Comparison of ENCODE assay signal across 8 cellular contexts in the genomic region with DNA sequence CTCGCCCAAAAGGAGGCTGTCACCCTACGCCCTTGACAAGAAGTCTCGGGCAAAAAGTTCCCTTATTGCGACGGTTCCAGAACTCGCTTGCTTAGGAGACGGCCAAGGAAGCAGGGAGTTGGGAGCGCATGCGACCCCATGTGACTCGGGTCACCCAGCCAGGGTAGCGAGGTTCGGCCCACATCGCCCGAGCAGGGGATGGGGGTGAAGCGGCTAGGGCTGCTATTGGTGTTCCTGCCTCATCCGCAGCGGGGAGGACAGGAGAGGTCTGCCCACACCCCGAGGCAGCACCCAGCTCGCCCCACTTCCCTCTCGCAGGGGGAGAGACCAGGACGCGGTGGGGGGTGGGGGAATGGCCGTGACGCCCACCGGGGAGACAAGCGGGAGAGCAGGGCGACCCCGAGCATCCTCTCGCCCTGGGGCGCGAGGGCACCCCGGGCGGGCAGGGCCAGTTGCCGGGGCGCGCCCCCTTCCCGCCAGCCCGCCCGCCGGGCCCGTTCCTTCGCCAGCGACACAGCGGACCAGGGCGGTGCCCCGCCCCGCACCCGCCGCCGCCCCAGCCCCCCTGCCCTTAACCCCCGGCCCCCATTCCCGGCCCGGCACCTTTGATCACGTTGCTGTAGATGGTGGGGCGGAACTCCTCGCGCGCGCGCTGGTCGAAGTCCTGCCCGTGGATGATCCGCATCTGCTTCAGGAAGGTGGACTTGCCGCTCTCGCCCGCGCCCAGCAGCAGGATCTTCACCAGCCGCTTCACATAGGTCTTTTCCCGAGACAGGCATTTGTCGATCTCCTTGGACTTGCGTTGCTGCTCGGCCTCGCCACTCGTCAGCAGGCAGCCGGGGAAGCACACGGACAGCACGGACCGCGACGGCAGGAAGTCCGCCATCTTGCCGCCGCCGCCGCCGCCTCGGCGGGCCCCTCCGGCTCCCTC. TPM values are rescaled to one million over a fixed set of nuclear protein-coding genes. Genes with fewer than 3 reads are reported as not detected.
DNase-seq lines count a peak whose midpoint lies in the region; ATAC-seq and TF ChIP-seq lines count a peak whose summit lies in the region.

No MANE protein-coding gene starts in this region.

- peak overlapping the region; percentile 99 for H3K9ac ChIP-seq in IMR-90 (ENCODE audit: low read depth, low read length)

- peak overlapping the region; percentile 96 for H2BK120ac ChIP-seq in IMR-90 (ENCODE audit: low read depth, low read length)

- peak overlapping the region; percentile 100 for H3K27ac ChIP-seq in IMR-90 (ENCODE audit: insufficient read depth, low read length)
- H3K27ac ChIP-seq in cingulate gyrus (ENCODE audit: low read depth, low read length), result peak overlapping the region; percentile 98

- H4K5ac ChIP-seq in IMR-90 (ENCODE audit: low read depth, low read length), result peak overlapping the region; percentile 97

- peak; percentile 26 for ATAC-seq in GM21447 (IDR thresholded peaks at IDR 0.05; ENCODE audit: unreplicated experiment)
- peak; percentile 38 for ATAC-seq in IMR-90 (ENCODE audit: low read depth)

- H3K56ac ChIP-seq in IMR-90 (ENCODE audit: extremely low read depth, insufficient read depth, low read length), result peak overlapping the region; percentile 99

- peak overlapping the region; percentile 95 for H2AFZ ChIP-seq in IMR-90 (replicated peaks; ENCODE audit: low read length, poor library complexity)

- peaks cover 18% of the 10 kb centered on the region for H4K20me1 ChIP-seq in IMR-90 (ENCODE audit: insufficient read depth, low read length)

- H3K4me3 ChIP-seq in IMR-90 (ENCODE audit: insufficient read depth, low read depth, low read length), result peak overlapping the region; percentile 91

- TF ChIP-seq POLR2A in IMR-90 (IDR thresholded peaks at IDR 0.05; ENCODE audit: low read depth, low read length), result no peak

- peak overlapping the region; percentile 98 for H4K91ac ChIP-seq in IMR-90 (ENCODE audit: insufficient read depth, low read depth, low read length)

- POLR2A ChIA-PET in IMR-90 (lab: Charles Lee; ENCODE audit: unreplicated experiment), result interaction anchor here (0.5 to 1.0 kb wide), 11 partner anchors 8 to 1289 kb away, joined by 3 to 20 read pairs (median 5); no protein-coding TSS in a partner anchor

- peak overlapping the region; percentile 99 for H2AK9ac ChIP-seq in IMR-90 (replicated peaks; ENCODE audit: low read depth, low read length, poor library complexity)

- CTCF ChIA-PET in IMR-90 (lab: Yijun Ruan, JAX), result interaction anchor here (1.0 kb wide), 1 partner anchor 45 kb away, joined by 4 read pairs; no protein-coding TSS in a partner anchor

- H3K9me3 ChIP-seq in IMR-90 (ENCODE audit: control insufficient read depth, insufficient read depth, low read length), result no peaks in the 10 kb centered on the region

- H3K4me1 ChIP-seq in IMR-90 (ENCODE audit: control insufficient read depth, insufficient read depth, low read length), result peaks cover 2% of the 10 kb centered on the region; the same call in 1 of the 2 replicates

- BruUV-seq in IMR-90 (replicated peaks; lab: Mats Ljungman, UMichigan), result no TSS peak

- no peak; the same call in 1 of the 2 replicates for TF ChIP-seq RAD21 in IMR-90 (IDR thresholded peaks at IDR 0.05; ENCODE audit: low read length)

- intact Hi-C loops in IMR-90 (cut with micrococcal nuclease), result loop anchor here (1.0 to 5.0 kb wide), 3 partner anchors 44 to 139 kb away; no protein-coding TSS in a partner anchor

- peak overlapping the region; percentile 95 for H2AK5ac ChIP-seq in IMR-90 (ENCODE audit: low read depth, low read length)

- DNase-seq in DMS53 treated with DMSO at 0.1 percent for 48 hours (lab: John Stamatoyannopoulos, UW; ENCODE audit: unreplicated experiment) (peak; percentile 49), IMR-90 (peak; percentile 22), left kidney (ENCODE audit: low read depth, low spot score) (peak; percentile 75), DMS114 treated with DMSO at 0.1 percent for 48 hours (lab: John Stamatoyannopoulos, UW; ENCODE audit: unreplicated experiment) (no peak)
- peak; percentile 31 for DNase-seq in activated CD4-positive, alpha-beta T cell treated with anti-CD3 and anti-CD28 coated beads for 1 hour
- DNase-seq in stimulated activated CD4-positive, alpha-beta T cell treated with anti-CD3 and anti-CD28 coated beads, Interleukin-1b, Interleukin-23, amount 100 ng/mL, for 48 hours, result peak; percentile 54

- H2BK15ac ChIP-seq in IMR-90 (ENCODE audit: low read depth, low read length), result peak overlapping the region; percentile 79; the same call in 1 of the 3 replicates

- peak overlapping the region; percentile 99 for H3K4ac ChIP-seq in IMR-90 (ENCODE audit: low read depth, low read length)

- no peaks in the 10 kb centered on the region for H3K27me3 ChIP-seq in IMR-90 (ENCODE audit: control insufficient read depth, insufficient read depth, low read length)

- H4K8ac ChIP-seq in IMR-90 (ENCODE audit: low read depth in 2 of 2, low read length in 2 of 2), result peak overlapping the region; percentile 95 to 98

- peak overlapping the region; percentile 95 for H2BK5ac ChIP-seq in IMR-90 (ENCODE audit: low read depth, low read length, poor library complexity, severe bottlenecking)

- WGBS in IMR-90 (ENCODE audit: extremely low coverage in 2 of 2, insufficient read length in 1 of 2), 2 experiments, result 0% methylated on average over 38 of the region's 89 CpGs; no CpG with 5 or more reads in 1 of the 2 experiments

- H3K4me2 ChIP-seq in IMR-90 (ENCODE audit: low read depth, low read length), result peak overlapping the region; percentile 100

- H3K79me1 ChIP-seq in IMR-90 (ENCODE audit: low read depth in 1 of 2, low read length in 2 of 2), result peaks cover 0 to 37% of the 10 kb centered on the region in 2 experiments; a peak in 2 of 4 replicates

- in situ Hi-C loops in IMR-90 (cut with MboI; ENCODE audit: low sequenced_read_pairs), result no loop called here

- peak overlapping the region; percentile 100 for H3K14ac ChIP-seq in IMR-90 (replicated peaks; ENCODE audit: low read depth, low read length)

- H3K23ac ChIP-seq in IMR-90 (ENCODE audit: low read depth, low read length), result peak overlapping the region; percentile 99

- dilution Hi-C loops in IMR-90 (cut with HindIII; ENCODE audit: low sequenced_read_pairs, unreplicated experiment), result no loop called here

- no peak for TF ChIP-seq CTCF in IMR-90 (conservative IDR thresholded peaks at IDR 0.05; ENCODE audit: low read depth, low read length)

- H3K9me1 ChIP-seq in IMR-90 (ENCODE audit: insufficient read depth, low read length), result no peaks in the 10 kb centered on the region; the same call in 1 of the 2 replicates

- H3K36me3 ChIP-seq in IMR-90 (ENCODE audit: control insufficient read depth, insufficient read depth, low read length), result peaks cover 16% of the 10 kb centered on the region

- peak overlapping the region; percentile 8; the same call in 1 of the 2 replicates for H2BK20ac ChIP-seq in IMR-90 (ENCODE audit: low read depth, low read length)

- H3K18ac ChIP-seq in IMR-90 (ENCODE audit: low read depth, low read length), result peak overlapping the region; percentile 98

TF ChIP-seq in IMR-90, 13 proteins besides CTCF, POLR2A, EP300 and RAD21:
- TF ChIP-seq, protein P1, sequence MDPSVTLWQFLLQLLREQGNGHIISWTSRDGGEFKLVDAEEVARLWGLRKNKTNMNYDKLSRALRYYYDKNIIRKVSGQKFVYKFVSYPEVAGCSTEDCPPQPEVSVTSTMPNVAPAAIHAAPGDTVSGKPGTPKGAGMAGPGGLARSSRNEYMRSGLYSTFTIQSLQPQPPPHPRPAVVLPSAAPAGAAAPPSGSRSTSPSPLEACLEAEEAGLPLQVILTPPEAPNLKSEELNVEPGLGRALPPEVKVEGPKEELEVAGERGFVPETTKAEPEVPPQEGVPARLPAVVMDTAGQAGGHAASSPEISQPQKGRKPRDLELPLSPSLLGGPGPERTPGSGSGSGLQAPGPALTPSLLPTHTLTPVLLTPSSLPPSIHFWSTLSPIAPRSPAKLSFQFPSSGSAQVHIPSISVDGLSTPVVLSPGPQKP (IDR thresholded peaks at IDR 0.05; ENCODE audit: borderline replicate concordance, low read depth, low read length), result no peak
- peak; percentile 63; the same call in 1 of the 2 replicates for TF ChIP-seq USF2 (IDR thresholded peaks at IDR 0.05; ENCODE audit: low read depth, low read length)
- peak; percentile 10; the same call in 1 of the 2 replicates for TF ChIP-seq MXI1 (IDR thresholded peaks at IDR 0.05; ENCODE audit: borderline replicate concordance, low read depth, low read length)
- no peak for TF ChIP-seq FOS (IDR thresholded peaks at IDR 0.05; ENCODE audit: low read depth, low read length)
- TF ChIP-seq MAFK (IDR thresholded peaks at IDR 0.05; ENCODE audit: low read depth, low read length), result no peak
TF ChIP-seq in IMR-90: peak in this region for 2.

RNA-seq across cellular contexts. Expression of gene GNA13, which starts 0.6 kb away (rescaled TPM):
- 37.6 and 57.2 TPM in 2 replicates for total RNA-seq in IMR-90 (2012; rRNA removed)
- polyA plus RNA-seq in IMR-90 (2012; rRNA removed), result 11.3 and 13.8 TPM in 2 replicates
- 3.5 and 3.9 TPM in 2 replicates for polyA plus RNA-seq in IMR-90 (2012; cell fraction: cytosol; rRNA removed)
- 2.6 and 9.4 TPM in 2 replicates for polyA plus RNA-seq in IMR-90 (2012; cell fraction: nucleus; rRNA removed; ENCODE audit: low replicate concordance)
